1 cellular context compared by ENCODE assay signal in the genomic region with DNA sequence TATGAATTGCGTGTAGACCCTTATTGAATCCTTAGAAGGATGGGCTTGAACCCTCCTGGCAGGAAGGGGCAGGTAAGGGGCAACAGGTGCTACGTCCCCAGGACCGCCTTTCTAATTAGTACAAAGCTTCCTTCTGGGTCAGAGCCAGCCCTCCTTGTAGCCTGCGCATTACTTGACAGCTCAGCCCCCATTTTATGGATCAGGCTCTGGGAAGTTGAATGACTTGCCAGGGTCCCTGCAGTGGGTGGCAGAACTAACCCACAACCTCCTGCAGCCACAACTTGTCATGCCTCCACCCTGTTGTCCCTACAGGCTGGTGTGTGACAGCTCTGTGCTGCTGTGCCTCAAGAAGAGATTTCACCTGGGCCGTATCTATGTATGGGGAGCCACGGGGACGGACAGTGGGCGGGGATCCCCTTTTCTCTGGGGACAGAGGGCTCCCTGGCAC.
TF ChIP-seq lines count a peak whose summit lies in the region.

No MANE protein-coding gene starts in this region.

TF ChIP-seq in GM12891, 5 proteins besides CTCF, POLR2A, EP300 and RAD21:
- TF ChIP-seq POLR2AphosphoS5 (IDR thresholded peaks at IDR 0.05; ENCODE audit: low read depth, low read length), result no peak
- no peak for TF ChIP-seq POU2F2 (IDR thresholded peaks at IDR 0.05; ENCODE audit: low read depth, low read length)
- TF ChIP-seq PAX5 (IDR thresholded peaks at IDR 0.05; ENCODE audit: insufficient read depth, low read length, severe bottlenecking), result no peak
- TF ChIP-seq SPI1 (IDR thresholded peaks at IDR 0.05; ENCODE audit: low read depth, low read length), result no peak
- TF ChIP-seq TAF1 (IDR thresholded peaks at IDR 0.05; ENCODE audit: low read depth, low read length), result no peak
